Comparison of ENCODE assay signal across 16 cellular contexts in genomic region chr4:122997463-122998101, GRCh38.
DNase-seq lines count a peak whose midpoint lies in the region; ATAC-seq, FAIRE-seq and TF ChIP-seq lines count a peak whose summit lies in the region.
"Had no signal": no experiment of that assay in that cellular context is flagged by ENCODE, and none has a peak within 500 bp of the region (broad histone marks: within the 10 kb centered on the region; RNA-seq: fewer than 3 reads in every experiment).

No MANE protein-coding gene starts in this region.

- H2BK15ac ChIP-seq in H9 (ENCODE audit: low read depth, low read length) = no peak overlapping the region

- peak; percentile 20 for DNase-seq in mammary epithelial cell
- DNase-seq in pancreas = no peak
- no peak for DNase-seq in prostate gland (ENCODE audit: low spot score)
- no peak for DNase-seq in H9
- DNase-seq: activated effector memory CD4-positive, alpha-beta T cell treated with Interleukin-2 at 50 U/mL for 16 hours; C1 segment of cervical spinal cord; erythroblast; HFFc6; NCI-H1417; stimulated activated naive CD4-positive, alpha-beta T cell had no signal

- H4K5ac ChIP-seq in H9 (ENCODE audit: insufficient read length, low read depth, low read length) = no peak overlapping the region

- no peak overlapping the region for H3K4me3 Mint-ChIP-seq in stimulated activated memory B cell treated with anti-CD40 and anti-IgM and Interleukin-4, amounts not matched to agents 10 μg/mL and 1 μg/mL and 100 μg/mL, for 72 hours
- no peak overlapping the region for H3K4me3 Mint-ChIP-seq in H9
- H3K4me3 Mint-ChIP-seq: HFFc6 had no signal

- H3K4me2 ChIP-seq in mammary epithelial cell (ENCODE audit: insufficient read depth, low read depth, low read length) = peak overlapping the region; percentile 25
- H3K4me2 ChIP-seq in H9 (ENCODE audit: insufficient read depth, insufficient read length, low read length) = no peak overlapping the region

- no peak overlapping the region for H4K91ac ChIP-seq in H9 (ENCODE audit: insufficient read length, low read depth, low read length)

- no peak for TF ChIP-seq POLR2A in prostate gland (IDR thresholded peaks at IDR 0.05)

- H3K27me3 Mint-ChIP-seq in stimulated activated memory B cell treated with anti-CD40 and anti-IgM and Interleukin-4, amounts not matched to agents 10 μg/mL and 1 μg/mL and 100 μg/mL, for 72 hours = no peaks in the 10 kb centered on the region
- no peaks in the 10 kb centered on the region for H3K27me3 Mint-ChIP-seq in H9 (ENCODE audit: low read depth)
- H3K27me3 Mint-ChIP-seq: progenitor cell of endocrine pancreas had no signal

- no peak overlapping the region for H3K56ac ChIP-seq in H9 (ENCODE audit: insufficient read length, low read depth, low read length)

- H3K36me3 ChIP-seq in mammary epithelial cell (ENCODE audit: insufficient read depth, low read length) (no peaks in the 10 kb centered on the region), pancreas (no peaks in the 10 kb centered on the region), prostate gland (no peaks in the 10 kb centered on the region)

- no peak overlapping the region for H3K18ac ChIP-seq in H9 (ENCODE audit: insufficient read length, low read depth, low read length)

- no peak overlapping the region for H4K8ac ChIP-seq in H9 (replicated peaks; ENCODE audit: insufficient read length, low read depth, low read length)

- intact Hi-C loops in mammary epithelial cell (cut with micrococcal nuclease) = no loop called here
- intact Hi-C loops in pancreas (cut with DNase I) = no loop called here
- intact Hi-C loops in prostate gland (cut with DNase I) = no loop called here

- dilution Hi-C loops in mammary epithelial cell (cut with HindIII; ENCODE audit: low sequenced_read_pairs) = no loop called here

- H3K79me2 ChIP-seq in mammary epithelial cell (ENCODE audit: insufficient read depth, low read length) (peaks cover 3% of the 10 kb centered on the region), H9 (ENCODE audit: insufficient read depth, low read length) (no peaks in the 10 kb centered on the region)

- no peak overlapping the region for H2BK5ac ChIP-seq in H9 (ENCODE audit: insufficient read length, low read length)

- no TSS peak for BruUV-seq in mammary epithelial cell (replicated peaks; lab: Mats Ljungman, UMichigan)

- peaks cover 5% of the 10 kb centered on the region for H3K9me3 Mint-ChIP-seq in stimulated activated memory B cell treated with anti-CD40 and anti-IgM and Interleukin-4, amounts not matched to agents 10 μg/mL and 1 μg/mL and 100 μg/mL, for 72 hours
- peaks cover under 1 to 5% of the 10 kb centered on the region in 2 experiments; a peak in 4 of 5 replicates for H3K9me3 Mint-ChIP-seq in H9
- H3K9me3 Mint-ChIP-seq: HFFc6 had no signal

- peak overlapping the region; percentile 2 for H3K27ac ChIP-seq in mammary epithelial cell (ENCODE audit: insufficient read depth, low read depth, low read length)
- H3K27ac ChIP-seq in pancreas = no peak overlapping the region
- H3K27ac ChIP-seq in prostate gland = no peak overlapping the region
- H3K27ac ChIP-seq in H9 (ENCODE audit: insufficient read length, low read depth, low read length) = no peak overlapping the region

- no peak overlapping the region for H2AK5ac ChIP-seq in H9 (ENCODE audit: insufficient read length, low read length)

- H3K4me3 ChIP-seq in mammary epithelial cell (replicated peaks in 1 of 3; ENCODE audit: insufficient read depth in 1 of 3, low read depth in 2 of 3, low read length in 3 of 3) (no peak overlapping the region), pancreas (no peak overlapping the region), prostate gland (no peak overlapping the region)

- peaks cover 4% of the 10 kb centered on the region for H3K4me1 Mint-ChIP-seq in stimulated activated memory B cell treated with anti-CD40 and anti-IgM and Interleukin-4, amounts not matched to agents 10 μg/mL and 1 μg/mL and 100 μg/mL, for 72 hours
- H3K4me1 Mint-ChIP-seq in H9 = no peaks in the 10 kb centered on the region

- H2BK20ac ChIP-seq in H9 (ENCODE audit: low read depth, low read length, poor library complexity, severe bottlenecking) = no peak overlapping the region

- no peak for TF ChIP-seq CTCF in mammary epithelial cell (conservative IDR thresholded peaks at IDR 0.05 in 1 of 2, IDR thresholded peaks at IDR 0.05 in 1 of 2; ENCODE audit: extremely low read depth in 1 of 2, insufficient read depth in 1 of 2, low read depth in 1 of 2, low read length in 2 of 2)
- TF ChIP-seq CTCF in pancreas (IDR thresholded peaks at IDR 0.05) = no peak
- TF ChIP-seq CTCF in prostate gland (IDR thresholded peaks at IDR 0.05) = no peak
- TF ChIP-seq CTCF in H9 (conservative IDR thresholded peaks at IDR 0.05) = no peak

- H3K27ac Mint-ChIP-seq in stimulated activated memory B cell treated with anti-CD40 and anti-IgM and Interleukin-4, amounts not matched to agents 10 μg/mL and 1 μg/mL and 100 μg/mL, for 72 hours = no peak overlapping the region
- no peak overlapping the region for H3K27ac Mint-ChIP-seq in H9
- H3K27ac Mint-ChIP-seq: HFFc6, progenitor cell of endocrine pancreas had no signal

- H3K79me1 ChIP-seq in H9 (ENCODE audit: insufficient read depth, low read depth, low read length, poor library complexity, severe bottlenecking) = no peaks in the 10 kb centered on the region

- ATAC-seq in GM18508 (IDR thresholded peaks at IDR 0.05; ENCODE audit: insufficient read depth, unreplicated experiment) (peak; percentile 97), GM21381 (IDR thresholded peaks at IDR 0.05; ENCODE audit: unreplicated experiment) (peak; percentile 83), HG03095 (IDR thresholded peaks at IDR 0.05; ENCODE audit: unreplicated experiment) (peak; percentile 55), pancreas (no peak)
- no peak for ATAC-seq in stimulated activated memory B cell treated with anti-CD40 and anti-IgM and Interleukin-4, amounts not matched to agents 10 μg/mL and 1 μg/mL and 100 μg/mL, for 72 hours

- H2BK120ac ChIP-seq in H9 (ENCODE audit: low read depth, low read length, poor library complexity, severe bottlenecking) = no peak overlapping the region

- no peak for FAIRE-seq in pancreas (lab: Jason Lieb, UNC)
- FAIRE-seq: HTR-8/SVneo had no signal

- H3K4ac ChIP-seq in H9 (ENCODE audit: low read depth, low read length) = no peak overlapping the region

- WGBS in mammary epithelial cell (ENCODE audit: low coverage, missing lambda C conversion rate) = 74% methylated on average over 2 of the region's 2 CpGs
- 75 to 82% methylated on average over 2 of the region's 2 CpGs for WGBS in pancreas, 2 donors
- WGBS in prostate gland = 88% methylated on average over 2 of the region's 2 CpGs
- no CpG with 5 or more reads among the region's 2 CpGs for WGBS in H9 (ENCODE audit: extremely low coverage, insufficient read length, low lambda C conversion rate)

- no peak overlapping the region for H3K23ac ChIP-seq in H9 (ENCODE audit: insufficient read length, low read depth, low read length)

- H3K36me3 Mint-ChIP-seq in stimulated activated memory B cell treated with anti-CD40 and anti-IgM and Interleukin-4, amounts not matched to agents 10 μg/mL and 1 μg/mL and 100 μg/mL, for 72 hours = peaks cover 35% of the 10 kb centered on the region
- H3K36me3 Mint-ChIP-seq in H9 (ENCODE audit: insufficient read depth in 1 of 3, low read depth in 3 of 3) = peaks cover 9 to 16% (median 13%) of the 10 kb centered on the region in 3 experiments; a peak in 6 of 7 replicates

- no peak overlapping the region for H3K14ac ChIP-seq in H9 (ENCODE audit: insufficient read depth, low read length)

- no peaks in the 10 kb centered on the region for H4K20me1 ChIP-seq in mammary epithelial cell (ENCODE audit: insufficient read depth, low read length)
- H4K20me1 ChIP-seq in H9 (ENCODE audit: control insufficient read depth, insufficient read depth, insufficient read length) = no peaks in the 10 kb centered on the region

- H3K27me3 ChIP-seq in mammary epithelial cell (ENCODE audit: insufficient read depth, low read length) (no peaks in the 10 kb centered on the region), pancreas (no peaks in the 10 kb centered on the region), prostate gland (replicated peaks; ENCODE audit: insufficient read depth) (no peaks in the 10 kb centered on the region), H9 (ENCODE audit: insufficient read depth, low read length) (no peaks in the 10 kb centered on the region)

- H3K9ac ChIP-seq in mammary epithelial cell (ENCODE audit: insufficient read depth, low read length) (no peak overlapping the region), H9 (ENCODE audit: extremely low read depth, insufficient read length, low read length) (no peak overlapping the region)

- peaks cover 5% of the 10 kb centered on the region for H3K4me1 ChIP-seq in mammary epithelial cell (ENCODE audit: insufficient read depth, low read length)
- peaks cover 0 to 4% (median under 1%) of the 10 kb centered on the region in 3 donors for H3K4me1 ChIP-seq in pancreas
- H3K4me1 ChIP-seq in prostate gland (replicated peaks) = no peaks in the 10 kb centered on the region
- no peaks in the 10 kb centered on the region for H3K4me1 ChIP-seq in H9 (ENCODE audit: insufficient read depth, low read length)

- no peak overlapping the region for H2BK12ac ChIP-seq in H9 (ENCODE audit: insufficient read length, low read depth, low read length)

- CTCF ChIA-PET in mammary epithelial cell (lab: Charles Lee; ENCODE audit: low non-redundant PET) = no interaction called here

- in situ Hi-C loops in mammary epithelial cell (cut with MboI; ENCODE audit: low sequenced_read_pairs in 2 of 2) = no loop called here

- no peaks in the 10 kb centered on the region for H3K23me2 ChIP-seq in H9 (ENCODE audit: insufficient read length, low read depth, low read length, poor library complexity, severe bottlenecking)

- H3K9me3 ChIP-seq in mammary epithelial cell (replicated peaks; ENCODE audit: insufficient read depth, low read length) (no peaks in the 10 kb centered on the region), pancreas (no peaks in the 10 kb centered on the region), prostate gland (no peaks in the 10 kb centered on the region), H9 (ENCODE audit: control insufficient read depth, low read depth, low read length) (no peaks in the 10 kb centered on the region)

- no peak overlapping the region for H3T11ph ChIP-seq in H9 (ENCODE audit: low read length)

- H2AFZ ChIP-seq in mammary epithelial cell (ENCODE audit: low read depth, low read length) (no peak overlapping the region), H9 (ENCODE audit: low read length) (no peak overlapping the region)

Comparison
In these comparisons a context has a peak if more than half of its experiments do, and no peak if none do; other contexts are left out.
1. ATAC-seq: peak in GM18508 (single experiment), GM21381 (single experiment) and HG03095 (single experiment); none in stimulated activated memory B cell treated with anti-CD40 and anti-IgM and Interleukin-4, amounts not matched to agents 10 μg/mL and 1 μg/mL and 100 μg/mL, for 72 hours (single experiment) and pancreas (0 of 4).